Comparison of ENCODE assay signal across 9 cellular contexts in genomic region chr13:27353166-27353583, GRCh38.
DNase-seq lines count a peak whose midpoint lies in the region; ATAC-seq and TF ChIP-seq lines count a peak whose summit lies in the region.
"Had no signal": no experiment of that assay in that cellular context is flagged by ENCODE, and none has a peak within 500 bp of the region (broad histone marks: within the 10 kb centered on the region; RNA-seq: fewer than 3 reads in every experiment).

No MANE protein-coding gene starts in this region.

- no peak overlapping the region for H3K27ac ChIP-seq in aorta (ENCODE audit: low read depth in 1 of 2, low read length in 2 of 2)
- H3K27ac ChIP-seq: thoracic aorta had no signal

- intact Hi-C loops in Caco-2 (cut with micrococcal nuclease; ENCODE audit: unreplicated experiment) (loop anchor here (10.0 kb wide), 1 partner anchor 148 kb away; no protein-coding TSS in a partner anchor), posterior vena cava (cut with DNase I) (loop anchor here (10.0 kb wide), 2 partner anchors 78 to 368 kb away; partner anchors contain the start of gene RASL11A (in 1 of the 2)), aorta (cut with DNase I) (loop anchor here in 1 of 2 donors (10.0 kb wide), 1 partner anchor 178 kb away; the partner anchor contains the start of gene USP12)

- H3K9me3 Mint-ChIP-seq in Caco-2 (ENCODE audit: unreplicated experiment) = peaks cover 21% of the 10 kb centered on the region
- no peaks in the 10 kb centered on the region for H3K9me3 Mint-ChIP-seq in activated CD8-positive, alpha-beta T cell treated with anti-CD3 and anti-CD28 coated beads, Interleukin-2, amount 10 ng/mL, durations not matched to agents 7 days and 5 days (ENCODE audit: insufficient read depth)

- POLR2A ChIA-PET in Caco-2 (lab: Charles Lee) = no interaction called here
- POLR2A ChIA-PET in activated CD8-positive, alpha-beta T cell treated with anti-CD3 and anti-CD28 coated beads, Interleukin-2, amount 10 ng/mL, durations not matched to agents 7 days and 5 days (lab: Charles Lee) = interaction anchor here (0.5 kb wide), 1 partner anchor 97 kb away, joined by 4 read pairs; no protein-coding TSS in a partner anchor

- WGBS in aorta, 2 donors = 88 to 89% methylated on average over 9 of the region's 9 CpGs

- H3K36me3 ChIP-seq in Caco-2 (ENCODE audit: control insufficient read depth, insufficient read depth, low read length) = no peaks in the 10 kb centered on the region
- H3K36me3 ChIP-seq in mucosa of stomach (ENCODE audit: control insufficient read depth, insufficient read depth, low read length) = no peaks in the 10 kb centered on the region
- no peaks in the 10 kb centered on the region for H3K36me3 ChIP-seq in aorta (ENCODE audit: control insufficient read depth in 1 of 2, insufficient read depth in 2 of 2, low read length in 1 of 2)
- H3K36me3 ChIP-seq: thoracic aorta had no signal

- H3K4me3 Mint-ChIP-seq in Caco-2 (ENCODE audit: unreplicated experiment) = no peak overlapping the region
- no peak overlapping the region for H3K4me3 Mint-ChIP-seq in activated CD8-positive, alpha-beta T cell treated with anti-CD3 and anti-CD28 coated beads, Interleukin-2, amount 10 ng/mL, durations not matched to agents 7 days and 5 days

- no peaks in the 10 kb centered on the region for H3K27me3 ChIP-seq in Caco-2 (replicated peaks; ENCODE audit: control insufficient read depth, insufficient read depth, low read length)
- H3K27me3 ChIP-seq in mucosa of stomach (ENCODE audit: control insufficient read depth, insufficient read depth, low read length) = no peaks in the 10 kb centered on the region
- H3K27me3 ChIP-seq in aorta (ENCODE audit: control insufficient read depth in 1 of 2, insufficient read depth in 2 of 2, low read length in 1 of 2) = no peaks in the 10 kb centered on the region

- CTCF ChIA-PET in Caco-2 (lab: Charles Lee) = interaction anchor here (1.1 to 2.5 kb wide), 3 partner anchors 9 to 407 kb away, joined by 6 to 20 read pairs (median 9); no protein-coding TSS in a partner anchor
- CTCF ChIA-PET in activated CD8-positive, alpha-beta T cell treated with anti-CD3 and anti-CD28 coated beads, Interleukin-2, amount 10 ng/mL, durations not matched to agents 7 days and 5 days (lab: Charles Lee) = interaction anchor here (0.9 to 3.3 kb wide), 4 partner anchors 9 to 406 kb away, joined by 3 to 14 read pairs (median 6); partner anchors contain the start of gene RASL11A

- in situ Hi-C loops in KBM-7 (cut with MboI; ENCODE audit: low pct_unique_long_range_greater_than_20kb, low sequenced_read_pairs) = no loop called here

- DNase-seq in Caco-2 (no peak), posterior vena cava (ENCODE audit: low spot score) (no peak), aorta (no peak), KBM-7 (no peak)
- DNase-seq in activated CD8-positive, alpha-beta T cell treated with anti-CD3 and anti-CD28 coated beads, Interleukin-2, amount 10 ng/mL, durations not matched to agents 7 days and 5 days = peak; percentile 25

- no peaks in the 10 kb centered on the region for H3K27me3 Mint-ChIP-seq in Caco-2 (ENCODE audit: insufficient read depth, unreplicated experiment)
- H3K27me3 Mint-ChIP-seq in activated CD8-positive, alpha-beta T cell treated with anti-CD3 and anti-CD28 coated beads, Interleukin-2, amount 10 ng/mL, durations not matched to agents 7 days and 5 days (ENCODE audit: low read depth) = peaks cover 9% of the 10 kb centered on the region

- ATAC-seq in GM19372 (IDR thresholded peaks at IDR 0.05; ENCODE audit: low read depth, unreplicated experiment) (peak; percentile 97), HG03196 (IDR thresholded peaks at IDR 0.05; ENCODE audit: unreplicated experiment) (peak; percentile 96), aorta (ENCODE audit: low FRiP score) (no peak)
- ATAC-seq in activated CD8-positive, alpha-beta T cell treated with anti-CD3 and anti-CD28 coated beads, Interleukin-2, amount 10 ng/mL, durations not matched to agents 7 days and 5 days = peak; percentile 55

- peaks cover 16% of the 10 kb centered on the region for H3K4me1 ChIP-seq in Caco-2
- peaks cover 10% of the 10 kb centered on the region for H3K4me1 ChIP-seq in mucosa of stomach (ENCODE audit: control insufficient read depth, insufficient read depth, low read length)
- no peaks in the 10 kb centered on the region for H3K4me1 ChIP-seq in aorta (ENCODE audit: control insufficient read depth in 1 of 2, insufficient read depth in 2 of 2, low read length in 2 of 2)

- TF ChIP-seq CTCF in Caco-2 (IDR thresholded peaks at IDR 0.05; ENCODE audit: insufficient read depth in 1 of 2, low read depth in 1 of 2, low read length in 1 of 2, severe bottlenecking in 1 of 2, unreplicated experiment in 1 of 2) = no peak

- peak overlapping the region; percentile 22 for H3K27ac Mint-ChIP-seq in Caco-2 (ENCODE audit: unreplicated experiment)
- no peak overlapping the region for H3K27ac Mint-ChIP-seq in activated CD8-positive, alpha-beta T cell treated with anti-CD3 and anti-CD28 coated beads, Interleukin-2, amount 10 ng/mL, durations not matched to agents 7 days and 5 days

- H3K36me3 Mint-ChIP-seq in Caco-2 (ENCODE audit: insufficient read depth, unreplicated experiment) = no peaks in the 10 kb centered on the region
- no peaks in the 10 kb centered on the region for H3K36me3 Mint-ChIP-seq in activated CD8-positive, alpha-beta T cell treated with anti-CD3 and anti-CD28 coated beads, Interleukin-2, amount 10 ng/mL, durations not matched to agents 7 days and 5 days (ENCODE audit: low read depth)

- H3K4me3 ChIP-seq in Caco-2 (ENCODE audit: low read depth, low read length) (no peak overlapping the region), mucosa of stomach (ENCODE audit: low read length) (peak overlapping the region; percentile 38), aorta (ENCODE audit: low read length in 2 of 2) (no peak overlapping the region)
- H3K4me3 ChIP-seq: thoracic aorta had no signal

- H3K9me3 ChIP-seq in Caco-2 (no peaks in the 10 kb centered on the region), mucosa of stomach (ENCODE audit: control insufficient read depth, low read length) (no peaks in the 10 kb centered on the region), aorta (ENCODE audit: control insufficient read depth, low read length) (no peaks in the 10 kb centered on the region)
- H3K9me3 ChIP-seq: thoracic aorta had no signal

- H3K9ac ChIP-seq in mucosa of stomach (ENCODE audit: low read length) = peak overlapping the region; percentile 22

- BruUV-seq in Caco-2 (replicated peaks; lab: Mats Ljungman, UMichigan) = no TSS peak

- H3K4me1 Mint-ChIP-seq in Caco-2 (ENCODE audit: low read depth, unreplicated experiment) = peaks cover 6% of the 10 kb centered on the region
- H3K4me1 Mint-ChIP-seq in activated CD8-positive, alpha-beta T cell treated with anti-CD3 and anti-CD28 coated beads, Interleukin-2, amount 10 ng/mL, durations not matched to agents 7 days and 5 days (ENCODE audit: low read depth) = no peaks in the 10 kb centered on the region
